Comparison of ENCODE assay signal across 27 cellular contexts in genomic region chr13:31369213-31369612, GRCh38.
"Had no signal": no experiment of that assay in that cellular context is flagged by ENCODE, and none has a peak within 500 bp of the region (broad histone marks: within the 10 kb centered on the region; RNA-seq: fewer than 3 reads in every experiment).

No MANE protein-coding gene starts in this region.

- H3K4me3 Mint-ChIP-seq: activated CD8-positive, alpha-beta T cell treated with anti-CD3 and anti-CD28 coated beads, Interleukin-2, amount 10 ng/mL, durations not matched to agents 7 days and 5 days; activated naive CD8-positive, alpha-beta T cell treated with anti-CD3 and anti-CD28 coated beads, Interleukin-2, amount 50 U/mL, for 24 hours; activated T-helper 1 cell treated with anti-CD3 and anti-CD28 coated beads, Interleukin-12 subunit alpha, Interleukin-12 subunit beta, Interleukin-2, Interleukin-4 antibody, amounts not matched to agents 30 ng/mL and 10 ng/mL and 1 ng/mL, durations not matched to agents 14 hours and 24 hours and 36 hours; central memory CD8-positive, alpha-beta T cell; T-helper 1 cell treated with Interleukin-12 subunit alpha and Interleukin-12 subunit beta and Interleukin-4 antibody, amounts not matched to agents 30 μg/mL and 1 μg/mL, for 36 hours; WTC11 had no signal

- H3K36me3 Mint-ChIP-seq: activated naive CD4-positive, alpha-beta T cell treated with anti-CD3 and anti-CD28 coated beads, Interleukin-2, amount 50 U/mL, for 72 hours had no signal

- H3K4me1 ChIP-seq: Peyer's patch, SJCRH30 had no signal

- H3K4me3 ChIP-seq: MG63, Peyer's patch, SJCRH30 had no signal

- H3K9ac ChIP-seq: KMS-11 had no signal

- H3K4me2 ChIP-seq: KMS-11 had no signal

- H3K9me3 Mint-ChIP-seq: activated T-helper 1 cell treated with anti-CD3 and anti-CD28 coated beads, Interleukin-12 subunit alpha, Interleukin-12 subunit beta, Interleukin-2, Interleukin-4 antibody, amounts not matched to agents 30 ng/mL and 10 ng/mL and 1 ng/mL, durations not matched to agents 14 hours and 24 hours and 36 hours; central memory CD8-positive, alpha-beta T cell had no signal

- H3K27ac ChIP-seq: KMS-11, Peyer's patch, RWPE1, SJCRH30 had no signal

- ATAC-seq: activated CD8-positive, alpha-beta T cell treated with anti-CD3 and anti-CD28 coated beads, Interleukin-2, amount 10 ng/mL, durations not matched to agents 7 days and 5 days; activated naive CD4-positive, alpha-beta T cell treated with anti-CD3 and anti-CD28 coated beads, Interleukin-2, amount 50 U/mL, for 72 hours; activated naive CD8-positive, alpha-beta T cell treated with anti-CD3 and anti-CD28 coated beads, Interleukin-2, amount 50 U/mL, for 24 hours; WTC11 had no signal

- H3K36me3 ChIP-seq: MG63, Peyer's patch, SJCRH30 had no signal

- H3K27me3 ChIP-seq: MG63, Peyer's patch had no signal

- DNase-seq: activated CD4-positive, alpha-beta T cell treated with anti-CD3 and anti-CD28 coated beads for 48 hours; activated CD4-positive, alpha-beta T cell treated with anti-CD3 and anti-CD28 coated beads, Interleukin-2, amount 50 U/mL, for 4 hours; activated CD4-positive, CD25-positive, alpha-beta regulatory T cell treated with anti-CD3 and anti-CD28 coated beads, Interleukin-2, amount 50 U/mL, for 72 hours; activated CD8-positive, alpha-beta memory T cell treated with anti-CD3 and anti-CD28 coated beads, Interleukin-2, amount 50 U/mL, for 48 hours; activated CD8-positive, alpha-beta T cell treated with anti-CD3 and anti-CD28 coated beads, Interleukin-2, amount 10 ng/mL, durations not matched to agents 7 days and 5 days; activated effector memory CD4-positive, alpha-beta T cell treated with anti-CD3 and anti-CD28 coated beads, Interleukin-2, amount 50 U/mL, for 16 hours; activated naive CD4-positive, alpha-beta T cell treated with Interleukin-2 at 50 U/mL for 16 hours; activated naive CD8-positive, alpha-beta T cell treated with anti-CD3 and anti-CD28 coated beads, Interleukin-2, amount 50 U/mL, for 24 hours; activated T-cell treated with anti-CD3 and anti-CD28 coated beads, Interleukin-2, amount 50 U/mL, for 1 hour; amygdala; MG63; NCI-H1105; NCI-H1436; NCI-H1694 treated with DMSO at 0.1 percent for 48 hours; NCI-H2029 treated with DMSO at 0.1 percent for 48 hours; NCI-H446; NCI-H524; Peyer's patch; Right ventricle myocardium superior; SJCRH30 had no signal

- H3K4me1 Mint-ChIP-seq: activated naive CD8-positive, alpha-beta T cell treated with anti-CD3 and anti-CD28 coated beads, Interleukin-2, amount 50 U/mL, for 24 hours; central memory CD8-positive, alpha-beta T cell; WTC11 had no signal

- H3K9me3 ChIP-seq: MG63 had no signal

- H3K27ac Mint-ChIP-seq: activated CD8-positive, alpha-beta T cell treated with anti-CD3 and anti-CD28 coated beads, Interleukin-2, amount 10 ng/mL, durations not matched to agents 7 days and 5 days; activated naive CD4-positive, alpha-beta T cell treated with anti-CD3 and anti-CD28 coated beads, Interleukin-2, amount 50 U/mL, for 72 hours; activated naive CD8-positive, alpha-beta T cell treated with anti-CD3 and anti-CD28 coated beads, Interleukin-2, amount 50 U/mL, for 24 hours; activated T-helper 1 cell treated with anti-CD3 and anti-CD28 coated beads, Interleukin-12 subunit alpha, Interleukin-12 subunit beta, Interleukin-2, Interleukin-4 antibody, amounts not matched to agents 30 ng/mL and 10 ng/mL and 1 ng/mL, durations not matched to agents 14 hours and 24 hours and 36 hours; T-helper 1 cell treated with Interleukin-12 subunit alpha and Interleukin-12 subunit beta and Interleukin-4 antibody, amounts not matched to agents 30 μg/mL and 1 μg/mL, for 36 hours; WTC11 had no signal

- H3K27me3 Mint-ChIP-seq: activated naive CD8-positive, alpha-beta T cell treated with anti-CD3 and anti-CD28 coated beads, Interleukin-2, amount 50 U/mL, for 24 hours had no signal
